10 cellular contexts compared by ENCODE assay signal in the genomic region with DNA sequence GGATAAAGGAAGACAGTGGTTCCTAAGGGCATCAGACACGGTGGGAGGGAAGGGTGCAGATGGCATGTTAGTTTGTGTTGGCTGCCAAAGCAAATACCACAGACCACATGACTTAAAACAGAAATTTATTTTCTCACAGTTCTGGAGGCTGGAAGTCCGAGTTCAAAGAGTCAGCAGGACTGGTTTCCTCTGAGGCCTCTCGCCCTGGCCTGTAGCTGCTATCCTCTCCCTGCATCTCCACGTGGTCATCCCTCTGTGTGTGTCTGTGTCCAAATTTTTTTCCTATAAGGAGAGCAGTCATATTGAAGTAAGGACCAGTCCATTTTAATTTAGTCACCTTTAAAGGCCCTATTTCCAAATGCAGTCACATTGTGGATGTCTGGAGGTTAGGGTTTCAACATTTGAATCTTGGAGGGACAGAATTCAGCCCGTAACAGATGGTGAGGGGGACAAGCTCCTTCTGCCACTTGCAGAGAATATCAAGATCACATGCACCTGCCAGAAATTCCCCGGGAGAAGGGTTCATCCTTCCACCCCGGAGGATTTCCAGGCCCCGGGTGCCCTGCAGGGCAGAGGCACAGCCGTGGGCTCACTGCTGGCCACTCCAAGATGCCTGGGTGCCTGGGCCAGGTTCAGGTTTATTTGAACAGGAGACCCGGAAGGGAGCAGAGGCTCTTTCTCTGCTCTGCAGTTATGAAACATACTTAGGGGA. TPM values are rescaled to one million over a fixed set of nuclear protein-coding genes. Genes with fewer than 3 reads are reported as not detected.
DNase-seq lines count a peak whose midpoint lies in the region; ATAC-seq and TF ChIP-seq lines count a peak whose summit lies in the region.
"Had no signal": no experiment of that assay in that cellular context is flagged by ENCODE, and none has a peak within 500 bp of the region (broad histone marks: within the 10 kb centered on the region; RNA-seq: fewer than 3 reads in every experiment).

No MANE protein-coding gene starts in this region.

- peaks cover 1 to 6% of the 10 kb centered on the region in 2 donors for H3K36me3 Mint-ChIP-seq in activated T-cell treated with anti-CD3 and anti-CD28 coated beads, Interleukin-2, amount 50 U/mL, for 72 hours (ENCODE audit: insufficient read depth in 2 of 2)
- peaks cover 32% of the 10 kb centered on the region for H3K36me3 Mint-ChIP-seq in effector memory CD8-positive, alpha-beta T cell (ENCODE audit: insufficient read depth)
- peaks cover 0 to 3% of the 10 kb centered on the region in 2 donors for H3K36me3 Mint-ChIP-seq in CD14-positive monocyte

- H3K27ac Mint-ChIP-seq in activated T-cell treated with anti-CD3 and anti-CD28 coated beads, Interleukin-2, amount 50 U/mL, for 72 hours, result peak overlapping the region; percentile 68
- peak overlapping the region; percentile 94 to 97 for H3K27ac Mint-ChIP-seq in effector memory CD8-positive, alpha-beta T cell
- H3K27ac Mint-ChIP-seq in CD14-positive monocyte, result peak overlapping the region in 2 of 7 donors; percentile 25 to 74

- peaks cover 83% of the 10 kb centered on the region for H3K4me1 Mint-ChIP-seq in activated T-cell treated with anti-CD3 and anti-CD28 coated beads, Interleukin-2, amount 50 U/mL, for 72 hours (ENCODE audit: low read depth)
- peaks cover 61 to 65% of the 10 kb centered on the region in 2 donors for H3K4me1 Mint-ChIP-seq in effector memory CD8-positive, alpha-beta T cell (ENCODE audit: low read depth in 2 of 2)
- H3K4me1 Mint-ChIP-seq in CD14-positive monocyte, result peaks cover 80% of the 10 kb centered on the region

- peak in 1 of 2 donors; percentile 2 for ATAC-seq in activated T-cell treated with anti-CD3 and anti-CD28 coated beads, Interleukin-2, amount 50 U/mL, for 72 hours (replicated peaks in 1 of 2)
- no peak for ATAC-seq in effector memory CD8-positive, alpha-beta T cell (replicated peaks)
- ATAC-seq in HG02610 (IDR thresholded peaks at IDR 0.05; ENCODE audit: unreplicated experiment), result no peak

- TF ChIP-seq CTCF in CD14-positive monocyte (IDR thresholded peaks at IDR 0.05), result no peak

- H3K9me3 Mint-ChIP-seq in activated T-cell treated with anti-CD3 and anti-CD28 coated beads, Interleukin-2, amount 50 U/mL, for 72 hours, result no peaks in the 10 kb centered on the region
- no peaks in the 10 kb centered on the region for H3K9me3 Mint-ChIP-seq in effector memory CD8-positive, alpha-beta T cell
- H3K9me3 Mint-ChIP-seq in CD14-positive monocyte, result no peaks in the 10 kb centered on the region

- peak overlapping the region; percentile 42 for H3K27ac ChIP-seq in substantia nigra (ENCODE audit: low read depth, low read length, poor library complexity, severe bottlenecking)
- H3K27ac ChIP-seq: hepatocyte had no signal

- H3K27me3 Mint-ChIP-seq in activated T-cell treated with anti-CD3 and anti-CD28 coated beads, Interleukin-2, amount 50 U/mL, for 72 hours (ENCODE audit: low read depth), result no peaks in the 10 kb centered on the region
- no peaks in the 10 kb centered on the region for H3K27me3 Mint-ChIP-seq in effector memory CD8-positive, alpha-beta T cell
- H3K27me3 Mint-ChIP-seq in CD14-positive monocyte (ENCODE audit: low read depth in 3 of 3), result peaks cover 1 to 9% (median 4%) of the 10 kb centered on the region in 3 donors

- H3K4me3 Mint-ChIP-seq in activated T-cell treated with anti-CD3 and anti-CD28 coated beads, Interleukin-2, amount 50 U/mL, for 72 hours, result peak overlapping the region; percentile 72 to 73
- peak overlapping the region; percentile 69 to 86 for H3K4me3 Mint-ChIP-seq in effector memory CD8-positive, alpha-beta T cell
- no peak overlapping the region for H3K4me3 Mint-ChIP-seq in CD14-positive monocyte

- DNase-seq in activated T-cell treated with anti-CD3 and anti-CD28 coated beads, Interleukin-2, amount 50 U/mL, for 72 hours, result no peak
- DNase-seq in activated T-cell treated with anti-CD3 and anti-CD28 coated beads, Interleukin-2, amount 50 U/mL, for 1 hour, result no peak
- DNase-seq in RPMI8226 (peak; percentile 51), substantia nigra (lab: John Stamatoyannopoulos, UW) (peak in 1 of 49 donors; percentile 44), HUDEP-2 (lab: John Stamatoyannopoulos, UW; ENCODE audit: unreplicated experiment in 76 of 76) (no peak), CD14-positive monocyte (ENCODE audit: low spot score) (no peak)
- DNase-seq in effector memory CD8-positive, alpha-beta T cell, result no peak
- DNase-seq: right cardiac atrium had no signal

- intact Hi-C loops in CD14-positive monocyte (cut with micrococcal nuclease), result no loop called here

RNA-seq across cellular contexts. Expression of gene MGAT4A, which starts 38.0 kb away (rescaled TPM):
- 100 to 1,000 TPM; 108 to 109 TPM for total RNA-seq in activated T-cell treated with anti-CD3 and anti-CD28 coated beads, Interleukin-2, amount 50 U/mL, for 72 hours
- polyA plus RNA-seq in CD14-positive monocyte, result 10 to 100 TPM; 35.1 to 35.9 TPM

Comparison
In these comparisons a context has a peak if more than half of its experiments do, and no peak if none do; other contexts are left out.
1. H3K4me3 Mint-ChIP-seq: peak in activated T-cell treated with anti-CD3 and anti-CD28 coated beads, Interleukin-2, amount 50 U/mL, for 72 hours (2 of 2) and effector memory CD8-positive, alpha-beta T cell (2 of 2); none in CD14-positive monocyte (0 of 2).